In genomic region chr9:95807326-95807947, GRCh38 we compare ENCODE assay signal across 1 cellular context.
TF ChIP-seq lines count a peak whose summit lies in the region.

No MANE protein-coding gene starts in this region.

TF ChIP-seq in HepG2, 621 proteins besides CTCF, POLR2A, EP300 and RAD21 (continued from another document and continues in another):
- TF ChIP-seq ZNF616 (CRISPR knock-in tag; IDR thresholded peaks at IDR 0.05; ENCODE audit: low read depth) (no peak), RARA (CRISPR knock-in tag; IDR thresholded peaks at IDR 0.05) (peak; percentile 82), TIGD3 (CRISPR knock-in tag; IDR thresholded peaks at IDR 0.05; ENCODE audit: borderline replicate concordance) (no peak), SOX6 (IDR thresholded peaks at IDR 0.05) (no peak), SOX6 (CRISPR knock-in tag; IDR thresholded peaks at IDR 0.05) (peak; percentile 58), ZNF75D (CRISPR knock-in tag; IDR thresholded peaks at IDR 0.05; ENCODE audit: borderline replicate concordance) (no peak), HOXA3 (CRISPR knock-in tag; IDR thresholded peaks at IDR 0.05) (no peak; the same call in 1 of the 2 replicates), BCL6 (CRISPR knock-in tag; IDR thresholded peaks at IDR 0.05) (peak; percentile 35; the same call in 1 of the 2 replicates), MED1 (CRISPR knock-in tag; IDR thresholded peaks at IDR 0.05) (peak; percentile 60; the same call in 1 of the 2 replicates), THRA (CRISPR knock-in tag; IDR thresholded peaks at IDR 0.05; ENCODE audit: borderline replicate concordance) (peak; percentile 97), SALL1 (CRISPR knock-in tag; IDR thresholded peaks at IDR 0.05) (peak; percentile 72), SOX5 (CRISPR knock-in tag; IDR thresholded peaks at IDR 0.05; ENCODE audit: borderline replicate concordance) (peak; percentile 66; the same call in 1 of the 2 replicates), FOXA1 (IDR thresholded peaks at IDR 0.05) (no peak), FOXA1 (CRISPR knock-in tag; IDR thresholded peaks at IDR 0.05) (peak; percentile 75), NR2C2 (CRISPR knock-in tag; IDR thresholded peaks at IDR 0.05; ENCODE audit: borderline replicate concordance) (0 out of 2 replicates have a peak, but pooled peaks have one; percentile 35), NR3C1 (CRISPR knock-in tag; IDR thresholded peaks at IDR 0.05) (no peak), TARDBP (CRISPR knock-in tag; IDR thresholded peaks at IDR 0.05) (0 out of 2 replicates have a peak, but pooled peaks have one; percentile 21), ZMYM4 (CRISPR knock-in tag; IDR thresholded peaks at IDR 0.05) (0 out of 2 replicates have a peak, but pooled peaks have one; percentile 49), HNF4A (CRISPR knock-in tag; IDR thresholded peaks at IDR 0.05) (peak; percentile 92), ARID4A (CRISPR knock-in tag; IDR thresholded peaks at IDR 0.05; ENCODE audit: borderline replicate concordance) (no peak), ZNF644 (CRISPR knock-in tag; IDR thresholded peaks at IDR 0.05; ENCODE audit: low read depth) (0 out of 2 replicates have a peak, but pooled peaks have one; percentile 41), ZNF589 (CRISPR knock-in tag; conservative IDR thresholded peaks at IDR 0.05) (no peak), NR2F6 (IDR thresholded peaks at IDR 0.05) (peak; percentile 76), NR2F6 (CRISPR knock-in tag; IDR thresholded peaks at IDR 0.05) (peak; percentile 84), GATAD2A (CRISPR knock-in tag; IDR thresholded peaks at IDR 0.05) (peak; percentile 48; the same call in 1 of the 2 replicates), ZNF557 (CRISPR knock-in tag; IDR thresholded peaks at IDR 0.05) (no peak), ZNF292 (CRISPR knock-in tag; IDR thresholded peaks at IDR 0.05; ENCODE audit: borderline replicate concordance, low read depth) (peak; percentile 45; the same call in 1 of the 2 replicates), HNF4G (IDR thresholded peaks at IDR 0.05; ENCODE audit: borderline replicate concordance, low read depth, low read length) (peak; percentile 77), HNF4G (CRISPR knock-in tag; IDR thresholded peaks at IDR 0.05; ENCODE audit: borderline replicate concordance, low read depth) (peak; percentile 75; the same call in 1 of the 2 replicates), ZNF235 (CRISPR knock-in tag; IDR thresholded peaks at IDR 0.05; ENCODE audit: borderline replicate concordance) (no peak), GPN1 (CRISPR knock-in tag; IDR thresholded peaks at IDR 0.05; ENCODE audit: borderline replicate concordance) (no peak), FOXK1 (CRISPR knock-in tag; IDR thresholded peaks at IDR 0.05; ENCODE audit: borderline replicate concordance, low read depth) (peak; percentile 70; the same call in 1 of the 2 replicates), IRF2 (CRISPR knock-in tag; IDR thresholded peaks at IDR 0.05) (0 out of 2 replicates have a peak, but pooled peaks have one; percentile 36), MIER3 (CRISPR knock-in tag; IDR thresholded peaks at IDR 0.05; ENCODE audit: borderline replicate concordance) (peak; percentile 67; the same call in 1 of the 2 replicates), JUND (CRISPR knock-in tag; IDR thresholded peaks at IDR 0.05) (peak; percentile 16; the same call in 1 of the 2 replicates), MEF2D (CRISPR knock-in tag; IDR thresholded peaks at IDR 0.05) (0 out of 2 replicates have a peak, but pooled peaks have one; percentile 32), LCORL (IDR thresholded peaks at IDR 0.05) (no peak), LCORL (CRISPR knock-in tag; IDR thresholded peaks at IDR 0.05) (peak; percentile 71), SP1 (IDR thresholded peaks at IDR 0.05) (no peak), SP1 (CRISPR knock-in tag; IDR thresholded peaks at IDR 0.05) (no peak), ZNF678 (CRISPR knock-in tag; IDR thresholded peaks at IDR 0.05) (no peak), FOXJ3 (CRISPR knock-in tag; IDR thresholded peaks at IDR 0.05; ENCODE audit: borderline replicate concordance) (peak; percentile 37; the same call in 1 of the 2 replicates), GMEB2 (CRISPR knock-in tag; IDR thresholded peaks at IDR 0.05; ENCODE audit: low read depth) (no peak), FOSL2 (CRISPR knock-in tag; IDR thresholded peaks at IDR 0.05) (peak; percentile 35; the same call in 1 of the 2 replicates), RAD51 (IDR thresholded peaks at IDR 0.05; ENCODE audit: borderline replicate concordance) (no peak), CAMTA2 (CRISPR knock-in tag; IDR thresholded peaks at IDR 0.05; ENCODE audit: borderline replicate concordance) (no peak), RXRA (CRISPR knock-in tag; IDR thresholded peaks at IDR 0.05) (peak; percentile 53; the same call in 1 of the 2 replicates), FOXA3 (CRISPR knock-in tag; IDR thresholded peaks at IDR 0.05) (peak; percentile 92), RBAK (CRISPR knock-in tag; IDR thresholded peaks at IDR 0.05) (no peak), ZNF230 (CRISPR knock-in tag; IDR thresholded peaks at IDR 0.05) (no peak), RCOR2 (CRISPR knock-in tag; IDR thresholded peaks at IDR 0.05) (peak; percentile 39; the same call in 1 of the 2 replicates)
- TF ChIP-seq, protein P1, sequence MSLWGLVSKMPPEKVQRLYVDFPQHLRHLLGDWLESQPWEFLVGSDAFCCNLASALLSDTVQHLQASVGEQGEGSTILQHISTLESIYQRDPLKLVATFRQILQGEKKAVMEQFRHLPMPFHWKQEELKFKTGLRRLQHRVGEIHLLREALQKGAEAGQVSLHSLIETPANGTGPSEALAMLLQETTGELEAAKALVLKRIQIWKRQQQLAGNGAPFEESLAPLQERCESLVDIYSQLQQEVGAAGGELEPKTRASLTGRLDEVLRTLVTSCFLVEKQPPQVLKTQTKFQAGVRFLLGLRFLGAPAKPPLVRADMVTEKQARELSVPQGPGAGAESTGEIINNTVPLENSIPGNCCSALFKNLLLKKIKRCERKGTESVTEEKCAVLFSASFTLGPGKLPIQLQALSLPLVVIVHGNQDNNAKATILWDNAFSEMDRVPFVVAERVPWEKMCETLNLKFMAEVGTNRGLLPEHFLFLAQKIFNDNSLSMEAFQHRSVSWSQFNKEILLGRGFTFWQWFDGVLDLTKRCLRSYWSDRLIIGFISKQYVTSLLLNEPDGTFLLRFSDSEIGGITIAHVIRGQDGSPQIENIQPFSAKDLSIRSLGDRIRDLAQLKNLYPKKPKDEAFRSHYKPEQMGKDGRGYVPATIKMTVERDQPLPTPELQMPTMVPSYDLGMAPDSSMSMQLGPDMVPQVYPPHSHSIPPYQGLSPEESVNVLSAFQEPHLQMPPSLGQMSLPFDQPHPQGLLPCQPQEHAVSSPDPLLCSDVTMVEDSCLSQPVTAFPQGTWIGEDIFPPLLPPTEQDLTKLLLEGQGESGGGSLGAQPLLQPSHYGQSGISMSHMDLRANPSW (CRISPR knock-in tag; IDR thresholded peaks at IDR 0.05; ENCODE audit: borderline replicate concordance): 0 out of 2 replicates have a peak, but pooled peaks have one; percentile 44
- TF ChIP-seq, protein P2, sequence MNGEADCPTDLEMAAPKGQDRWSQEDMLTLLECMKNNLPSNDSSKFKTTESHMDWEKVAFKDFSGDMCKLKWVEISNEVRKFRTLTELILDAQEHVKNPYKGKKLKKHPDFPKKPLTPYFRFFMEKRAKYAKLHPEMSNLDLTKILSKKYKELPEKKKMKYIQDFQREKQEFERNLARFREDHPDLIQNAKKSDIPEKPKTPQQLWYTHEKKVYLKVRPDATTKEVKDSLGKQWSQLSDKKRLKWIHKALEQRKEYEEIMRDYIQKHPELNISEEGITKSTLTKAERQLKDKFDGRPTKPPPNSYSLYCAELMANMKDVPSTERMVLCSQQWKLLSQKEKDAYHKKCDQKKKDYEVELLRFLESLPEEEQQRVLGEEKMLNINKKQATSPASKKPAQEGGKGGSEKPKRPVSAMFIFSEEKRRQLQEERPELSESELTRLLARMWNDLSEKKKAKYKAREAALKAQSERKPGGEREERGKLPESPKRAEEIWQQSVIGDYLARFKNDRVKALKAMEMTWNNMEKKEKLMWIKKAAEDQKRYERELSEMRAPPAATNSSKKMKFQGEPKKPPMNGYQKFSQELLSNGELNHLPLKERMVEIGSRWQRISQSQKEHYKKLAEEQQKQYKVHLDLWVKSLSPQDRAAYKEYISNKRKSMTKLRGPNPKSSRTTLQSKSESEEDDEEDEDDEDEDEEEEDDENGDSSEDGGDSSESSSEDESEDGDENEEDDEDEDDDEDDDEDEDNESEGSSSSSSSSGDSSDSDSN (CRISPR knock-in tag; IDR thresholded peaks at IDR 0.05): 0 out of 2 replicates have a peak, but pooled peaks have one; percentile 27
- TF ChIP-seq, protein P3, sequence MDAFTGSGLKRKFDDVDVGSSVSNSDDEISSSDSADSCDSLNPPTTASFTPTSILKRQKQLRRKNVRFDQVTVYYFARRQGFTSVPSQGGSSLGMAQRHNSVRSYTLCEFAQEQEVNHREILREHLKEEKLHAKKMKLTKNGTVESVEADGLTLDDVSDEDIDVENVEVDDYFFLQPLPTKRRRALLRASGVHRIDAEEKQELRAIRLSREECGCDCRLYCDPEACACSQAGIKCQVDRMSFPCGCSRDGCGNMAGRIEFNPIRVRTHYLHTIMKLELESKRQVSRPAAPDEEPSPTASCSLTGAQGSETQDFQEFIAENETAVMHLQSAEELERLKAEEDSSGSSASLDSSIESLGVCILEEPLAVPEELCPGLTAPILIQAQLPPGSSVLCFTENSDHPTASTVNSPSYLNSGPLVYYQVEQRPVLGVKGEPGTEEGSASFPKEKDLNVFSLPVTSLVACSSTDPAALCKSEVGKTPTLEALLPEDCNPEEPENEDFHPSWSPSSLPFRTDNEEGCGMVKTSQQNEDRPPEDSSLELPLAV (CRISPR knock-in tag; conservative IDR thresholded peaks at IDR 0.05; ENCODE audit: low read depth): no peak
- TF ChIP-seq, protein P4, sequence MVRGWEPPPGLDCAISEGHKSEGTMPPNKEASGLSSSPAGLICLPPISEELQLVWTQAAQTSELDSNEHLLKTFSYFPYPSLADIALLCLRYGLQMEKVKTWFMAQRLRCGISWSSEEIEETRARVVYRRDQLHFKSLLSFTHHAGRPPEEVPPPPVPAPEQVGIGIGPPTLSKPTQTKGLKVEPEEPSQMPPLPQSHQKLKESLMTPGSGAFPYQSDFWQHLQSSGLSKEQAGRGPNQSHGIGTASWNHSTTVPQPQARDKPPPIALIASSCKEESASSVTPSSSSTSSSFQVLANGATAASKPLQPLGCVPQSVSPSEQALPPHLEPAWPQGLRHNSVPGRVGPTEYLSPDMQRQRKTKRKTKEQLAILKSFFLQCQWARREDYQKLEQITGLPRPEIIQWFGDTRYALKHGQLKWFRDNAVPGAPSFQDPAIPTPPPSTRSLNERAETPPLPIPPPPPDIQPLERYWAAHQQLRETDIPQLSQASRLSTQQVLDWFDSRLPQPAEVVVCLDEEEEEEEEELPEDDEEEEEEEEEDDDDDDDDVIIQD (CRISPR knock-in tag; IDR thresholded peaks at IDR 0.05; ENCODE audit: low read depth): peak; percentile 54; the same call in 1 of the 2 replicates
